Comparison of ENCODE assay signal across 26 cellular contexts in the genomic region with DNA sequence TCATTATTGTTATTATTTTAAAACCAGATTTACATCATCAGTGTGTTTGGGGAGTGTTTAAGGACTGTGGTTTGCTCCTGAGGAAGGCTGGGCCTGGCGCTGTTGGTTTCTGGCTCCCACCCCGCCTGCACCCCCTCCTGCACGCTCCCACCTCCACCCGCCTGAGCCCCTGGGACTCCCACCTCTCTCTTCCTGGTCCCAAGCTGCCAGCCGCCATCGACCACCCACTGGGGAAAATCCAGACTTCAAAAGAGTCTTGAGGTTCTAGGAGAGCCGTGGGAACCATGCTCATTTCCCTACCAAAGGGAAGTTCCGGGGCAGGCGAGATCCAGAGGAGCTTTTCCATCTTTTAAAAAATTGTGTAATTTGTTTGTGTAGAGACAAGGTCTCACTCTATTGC.
"Had no signal": no experiment of that assay in that cellular context is flagged by ENCODE, and none has a peak within 500 bp of the region (broad histone marks: within the 10 kb centered on the region; RNA-seq: fewer than 3 reads in every experiment).

No MANE protein-coding gene starts in this region.

- H3K9me3 ChIP-seq: pancreas, psoas muscle, right lobe of liver, testis, thyroid gland, transverse colon, vagina had no signal

- H3K4me3 ChIP-seq: left ventricle myocardium inferior, lung, pancreas, psoas muscle, right lobe of liver, skin epidermis, stomach, testis, thyroid gland, transverse colon, upper lobe of left lung, vagina had no signal

- H3K4me1 ChIP-seq: left ventricle myocardium inferior, pancreas, psoas muscle, stomach, testis, thyroid gland, transverse colon, upper lobe of left lung had no signal

- H3K36me3 Mint-ChIP-seq: mesothelial cell of epicardium, natural killer cell had no signal

- H3K27me3 ChIP-seq: right lobe of liver, testis, thyroid gland, upper lobe of left lung, vagina had no signal

- H3K36me3 ChIP-seq: left ventricle myocardium inferior, pancreas, right lobe of liver, stomach, thyroid gland, transverse colon, upper lobe of left lung, vagina had no signal

- H3K4me1 Mint-ChIP-seq: naive B cell had no signal

- H3K27ac Mint-ChIP-seq: mesothelial cell of epicardium; naive B cell; natural killer cell; nephron progenitor cell; stimulated activated naive B cell treated with anti-CD40 and anti-IgM and Interleukin-4, amounts not matched to agents 10 μg/mL and 1 μg/mL and 100 μg/mL, for 72 hours had no signal

- H3K27ac ChIP-seq: left ventricle myocardium inferior, pancreas, psoas muscle, right lobe of liver, skin epidermis, stomach, testis, thyroid gland, transverse colon, upper lobe of left lung, vagina had no signal

- H3K4me3 Mint-ChIP-seq: mesothelial cell of epicardium; naive B cell; natural killer cell; nephron progenitor cell; stimulated activated naive B cell treated with anti-CD40 and anti-IgM and Interleukin-4, amounts not matched to agents 10 μg/mL and 1 μg/mL and 100 μg/mL, for 72 hours had no signal

- ATAC-seq: natural killer cell; pancreas; psoas muscle; right lobe of liver; stimulated activated naive B cell treated with anti-CD40 and anti-IgM and Interleukin-4, amounts not matched to agents 10 μg/mL and 1 μg/mL and 100 μg/mL, for 72 hours; stimulated activated naive CD8-positive, alpha-beta T cell treated with anti-CD3 and anti-CD28 coated beads, Interleukin-15, Interleukin-2, amounts not matched to agents 100 U/mL and 50 U/mL, for 24 hours had no signal

- DNase-seq: islet precursor cell; left ventricle myocardium inferior; mesendoderm; naive B cell; natural killer cell; nephron progenitor cell; nucleus accumbens; pancreas; posterior cingulate gyrus; psoas muscle; right lobe of liver; stimulated activated CD4-positive, alpha-beta T cell treated with anti-CD3 and anti-CD28 coated beads, Interleukin-12 subunit alpha, Interleukin-12 subunit beta, amount 100 ng/mL, for 4 hours; stimulated activated CD4-positive, alpha-beta T cell treated with anti-CD3 and anti-CD28 coated beads, Interleukin-15, amount 100 ng/mL, for 24 hours; stimulated activated CD4-positive, alpha-beta T cell treated with anti-CD3 and anti-CD28 coated beads, Interleukin-2, amount 100 ng/mL, for 24 hours; stimulated activated CD4-positive, alpha-beta T cell treated with anti-CD3 and anti-CD28 coated beads, Interleukin-4, amount 100 ng/mL, for 1 hour; stimulated activated naive B cell treated with anti-CD40 and anti-IgM and Interleukin-4, amounts not matched to agents 10 μg/mL and 1 μg/mL and 100 μg/mL, for 72 hours; stimulated activated naive CD8-positive, alpha-beta T cell treated with anti-CD3 and anti-CD28 coated beads, Interleukin-15, Interleukin-2, amounts not matched to agents 100 U/mL and 50 U/mL, for 24 hours; stomach; testis; thyroid gland; transverse colon; upper lobe of left lung had no signal

- H3K9me3 Mint-ChIP-seq: natural killer cell had no signal
